ENCODE assay signal across 21 cellular contexts in the genomic region with DNA sequence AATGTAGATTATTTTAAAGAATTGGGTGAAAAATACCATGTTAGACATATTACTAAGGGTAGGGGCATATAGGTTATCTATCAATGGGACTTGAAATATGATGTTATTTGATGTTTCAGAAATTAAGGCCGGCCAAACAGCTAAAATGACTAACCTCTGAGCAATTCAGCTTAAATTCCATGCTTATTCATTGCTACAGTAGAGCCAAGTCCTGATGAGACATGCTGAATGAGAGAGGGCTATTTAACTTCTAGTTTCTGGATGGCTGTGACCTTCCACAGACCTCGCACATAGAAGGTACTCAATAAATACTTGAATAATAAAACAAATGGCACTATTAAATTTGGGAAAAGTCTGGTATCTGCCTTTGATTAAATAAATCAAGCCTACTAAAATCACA.
A peak's percentile ranks its signal among the peaks of the same experiment; 100 is the strongest.
DNase-seq lines count a peak whose midpoint lies in the region; ATAC-seq and TF ChIP-seq lines count a peak whose summit lies in the region.
"Had no signal": no experiment of that assay in that cellular context is flagged by ENCODE, and none has a peak within 500 bp of the region (broad histone marks: within the 10 kb centered on the region; RNA-seq: fewer than 3 reads in every experiment).

No MANE protein-coding gene starts in this region.

- no peak overlapping the region for H3K4me3 ChIP-seq in choroid plexus epithelial cell (ENCODE audit: low read depth, low read length)
- H3K4me3 ChIP-seq: cardiac muscle cell had no signal

- ATAC-seq in omental fat pad (ENCODE audit: low FRiP score) = peak; percentile 57
- ATAC-seq in stimulated activated naive CD8-positive, alpha-beta T cell treated with anti-CD3 and anti-CD28 coated beads, Interleukin-15, Interleukin-2, amounts not matched to agents 100 U/mL and 50 U/mL, for 24 hours = no peak
- ATAC-seq in GM21515 (IDR thresholded peaks at IDR 0.05; ENCODE audit: unreplicated experiment) = no peak
- ATAC-seq: activated CD4-positive, CD25-positive, alpha-beta regulatory T cell treated with anti-CD3 and anti-CD28 coated beads, Interleukin-2, amount 50 U/mL, for 24 hours; HepG2; natural killer cell had no signal

- TF ChIP-seq CTCF in choroid plexus epithelial cell (conservative IDR thresholded peaks at IDR 0.05; ENCODE audit: low read depth, low read length) (no peak), omental fat pad (IDR thresholded peaks at IDR 0.05) (no peak)

- DNase-seq in ELR (ENCODE audit: low read depth) (peak; percentile 84), NCI-H226 (peak; percentile 70), choroid plexus epithelial cell (ENCODE audit: low read depth) (peak; percentile 69), omental fat pad (ENCODE audit: low spot score) (no peak), NAMALWA (ENCODE audit: low spot score) (no peak), OCI-M1 (lab: John Stamatoyannopoulos, UW) (no peak)
- no peak for DNase-seq in stimulated activated naive CD8-positive, alpha-beta T cell treated with anti-CD3 and anti-CD28 coated beads, Interleukin-15, Interleukin-2, amounts not matched to agents 100 U/mL and 50 U/mL, for 24 hours
- DNase-seq: activated CD8-positive, alpha-beta memory T cell treated with anti-CD3 and anti-CD28 coated beads, Interleukin-2, amount 50 U/mL, for 48 hours; activated naive CD4-positive, alpha-beta T cell treated with anti-CD3 and anti-CD28 coated beads, Interleukin-2, amount 10 ng/mL, durations not matched to agents 7 days and 5 days; C1 segment of cervical spinal cord; DMS79; effector memory CD4-positive, alpha-beta T cell; natural killer cell; NCI-H1092 treated with DMSO at 0.1 percent for 48 hours; NCI-H2171; SHP77 treated with DMSO at 0.1 percent for 48 hours; substantia nigra had no signal

Comparison
In these comparisons a context has a peak if more than half of its experiments do, and no peak if none do; other contexts are left out.
1. DNase-seq: peak in ELR (single experiment), NCI-H226 (single experiment) and choroid plexus epithelial cell (single experiment); none in omental fat pad (single experiment), stimulated activated naive CD8-positive, alpha-beta T cell treated with anti-CD3 and anti-CD28 coated beads, Interleukin-15, Interleukin-2, amounts not matched to agents 100 U/mL and 50 U/mL, for 24 hours (single experiment), NAMALWA (single experiment) and OCI-M1 (single experiment).